8 cellular contexts compared by ENCODE assay signal in the genomic region with DNA sequence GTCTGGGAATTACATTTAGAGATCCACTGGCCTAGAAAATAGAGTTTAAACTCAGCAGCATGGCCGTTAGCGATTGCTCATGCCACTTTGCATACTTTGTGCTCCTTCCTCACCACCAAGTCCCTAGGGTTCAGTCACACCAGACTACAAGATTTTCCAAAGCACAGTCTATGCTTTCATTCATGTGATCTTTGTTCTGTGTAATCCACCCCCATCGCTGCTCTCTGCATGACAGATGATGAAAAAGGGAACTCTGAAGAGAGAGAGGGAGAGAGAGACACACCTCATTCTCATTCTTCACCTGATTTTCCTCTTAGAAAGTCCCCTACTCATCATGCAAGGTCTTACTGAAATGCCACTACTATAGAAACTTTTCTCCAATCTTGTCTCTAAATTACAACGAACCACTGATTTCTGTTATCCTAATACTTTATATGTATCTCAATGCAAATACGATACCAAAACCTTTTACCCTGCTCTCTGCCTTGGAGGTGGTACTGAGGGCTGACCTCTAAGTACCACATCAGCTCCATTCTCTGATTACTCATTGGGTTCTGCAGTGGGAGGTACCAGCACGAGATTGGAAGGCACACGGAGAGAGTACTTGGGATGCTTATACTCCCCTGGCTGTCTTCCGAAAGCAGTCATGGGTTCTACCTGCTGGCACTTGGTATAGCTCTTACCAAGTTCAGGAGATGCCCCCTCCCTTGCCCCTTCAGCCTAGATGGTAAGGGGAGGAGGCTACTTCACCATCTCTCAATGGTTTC. TPM values are rescaled to one million over a fixed set of nuclear protein-coding genes. Genes with fewer than 3 reads are reported as not detected.
A peak's percentile ranks its signal among the peaks of the same experiment; 100 is the strongest.
DNase-seq lines count a peak whose midpoint lies in the region; ATAC-seq lines count a peak whose summit lies in the region.

No MANE protein-coding gene starts in this region.

- H3K27ac Mint-ChIP-seq in activated T-helper 17 cell treated with anti-CD3 and anti-CD28 coated beads, Interleukin-2, amount 50 U/mL, for 72 hours: peak overlapping the region; percentile 95

- DNase-seq in GM19240 (ENCODE audit: insufficient read length, low spot score) (peak; percentile 29), A172 (ENCODE audit: low spot score) (no peak), NCI-H2227 (lab: John Stamatoyannopoulos, UW; ENCODE audit: unreplicated experiment) (no peak), GDM1 (lab: John Stamatoyannopoulos, UW) (no peak)
- peak; percentile 66 for DNase-seq in stimulated activated naive CD8-positive, alpha-beta T cell treated with anti-CD3 and anti-CD28 coated beads, Interleukin-15, Interleukin-2, amounts not matched to agents 100 U/mL and 50 U/mL, for 24 hours

- peaks cover 6 to 11% (median 9%) of the 10 kb centered on the region in 11 experiments for H3K9me3 ChIP-seq in BLaER1 treated with 17β-estradiol and CSF1 and Interleukin-3, amounts not matched to agents 10 nM and 100 nM (replicated peaks in 1 of 11)

- H3K4me1 Mint-ChIP-seq in activated T-helper 17 cell treated with anti-CD3 and anti-CD28 coated beads, Interleukin-2, amount 50 U/mL, for 72 hours: peaks cover 30% of the 10 kb centered on the region

- peak overlapping the region; percentile 75 to 96 (median 87) for H3K4me2 ChIP-seq in BLaER1 treated with 17β-estradiol and CSF1 and Interleukin-3, amounts not matched to agents 10 nM and 100 nM

- H4K20me1 ChIP-seq in BLaER1 treated with 17β-estradiol and CSF1 and Interleukin-3, amounts not matched to agents 10 nM and 100 nM: no peaks in the 10 kb centered on the region; a peak in 1 of 22 replicates

- H3K4me3 Mint-ChIP-seq in activated T-helper 17 cell treated with anti-CD3 and anti-CD28 coated beads, Interleukin-2, amount 50 U/mL, for 72 hours: peak overlapping the region; percentile 93

- ATAC-seq in HG03139 (IDR thresholded peaks at IDR 0.05; ENCODE audit: unreplicated experiment): peak; percentile 87
- peak; percentile 89 for ATAC-seq in activated T-helper 17 cell treated with anti-CD3 and anti-CD28 coated beads, Interleukin-2, amount 50 U/mL, for 72 hours (replicated peaks)
- ATAC-seq in stimulated activated naive CD8-positive, alpha-beta T cell treated with anti-CD3 and anti-CD28 coated beads, Interleukin-15, Interleukin-2, amounts not matched to agents 100 U/mL and 50 U/mL, for 24 hours: peak; percentile 93

- peaks cover 3% of the 10 kb centered on the region for H3K9me3 Mint-ChIP-seq in activated T-helper 17 cell treated with anti-CD3 and anti-CD28 coated beads, Interleukin-2, amount 50 U/mL, for 72 hours

- H3K36me3 Mint-ChIP-seq in activated T-helper 17 cell treated with anti-CD3 and anti-CD28 coated beads, Interleukin-2, amount 50 U/mL, for 72 hours (ENCODE audit: low read depth): peaks cover 36% of the 10 kb centered on the region

- H3K36me3 ChIP-seq in BLaER1 treated with 17β-estradiol and CSF1 and Interleukin-3, amounts not matched to agents 10 nM and 100 nM: peaks cover 13 to 33% (median 25%) of the 10 kb centered on the region in 11 experiments

- peak overlapping the region in 10 of 11 experiments; percentile 89 to 96 (median 90); a peak in 21 of 22 replicates for H3K27ac ChIP-seq in BLaER1 treated with 17β-estradiol and CSF1 and Interleukin-3, amounts not matched to agents 10 nM and 100 nM

- peak overlapping the region in 9 of 11 experiments; percentile 11 to 93 (median 85); a peak in 15 of 22 replicates for H3K9ac ChIP-seq in BLaER1 treated with 17β-estradiol and CSF1 and Interleukin-3, amounts not matched to agents 10 nM and 100 nM

- H3K4me1 ChIP-seq in BLaER1 treated with 17β-estradiol and CSF1 and Interleukin-3, amounts not matched to agents 10 nM and 100 nM: peaks cover 51 to 70% (median 65%) of the 10 kb centered on the region in 10 experiments

- no peaks in the 10 kb centered on the region for H3K27me3 Mint-ChIP-seq in activated T-helper 17 cell treated with anti-CD3 and anti-CD28 coated beads, Interleukin-2, amount 50 U/mL, for 72 hours

- peak overlapping the region in 5 of 10 experiments; percentile 4 to 78 (median 72); a peak in 6 of 20 replicates for H3K4me3 ChIP-seq in BLaER1 treated with 17β-estradiol and CSF1 and Interleukin-3, amounts not matched to agents 10 nM and 100 nM

- H3K27me3 ChIP-seq in BLaER1 treated with 17β-estradiol and CSF1 and Interleukin-3, amounts not matched to agents 10 nM and 100 nM: no peaks in the 10 kb centered on the region

RNA-seq across cellular contexts. Expression of a gene that starts 1.1 kb away (rescaled TPM):
- total RNA-seq in activated T-helper 17 cell treated with anti-CD3 and anti-CD28 coated beads, Interleukin-2, amount 50 U/mL, for 72 hours: 10 to 100 TPM; 15.0 to 17.6 TPM
- total RNA-seq in A172 (2014; rRNA removed; shearing (Covaris generic)): not detected in 2 replicates

RNA-seq across cellular contexts. Expression of a gene that starts 12.2 kb away (rescaled TPM):
- total RNA-seq in activated T-helper 17 cell treated with anti-CD3 and anti-CD28 coated beads, Interleukin-2, amount 50 U/mL, for 72 hours: 10 to 100 TPM; 26.0 to 44.0 TPM
- 26.1 and 26.3 TPM in 2 replicates for total RNA-seq in A172 (2014; rRNA removed; shearing (Covaris generic))

RNA-seq across cellular contexts. Expression of a gene that starts 12.3 kb away (rescaled TPM):
- total RNA-seq in activated T-helper 17 cell treated with anti-CD3 and anti-CD28 coated beads, Interleukin-2, amount 50 U/mL, for 72 hours: 10 to 100 TPM; 25.2 to 35.1 TPM
- total RNA-seq in A172 (2014; rRNA removed; shearing (Covaris generic)): 20.6 and 22.8 TPM in 2 replicates

Comparison
In these comparisons a context has a peak if more than half of its experiments do, and no peak if none do; other contexts are left out.
1. DNase-seq: peak in GM19240 (single experiment) and stimulated activated naive CD8-positive, alpha-beta T cell treated with anti-CD3 and anti-CD28 coated beads, Interleukin-15, Interleukin-2, amounts not matched to agents 100 U/mL and 50 U/mL, for 24 hours (single experiment); none in A172 (single experiment), NCI-H2227 (single experiment) and GDM1 (single experiment).
2. RNA of a gene that starts 1.1 kb away (total RNA-seq): 15.0 to 17.6 TPM in activated T-helper 17 cell treated with anti-CD3 and anti-CD28 coated beads, Interleukin-2, amount 50 U/mL, for 72 hours; not detected in A172; every median in the first group is over 10 times any median in the second.
3. Peak in every context shown above with its lines, with median percentiles within 50 percentile points of each other: ATAC-seq.